Comparison of ENCODE assay signal across 2 cellular contexts in the genomic region with DNA sequence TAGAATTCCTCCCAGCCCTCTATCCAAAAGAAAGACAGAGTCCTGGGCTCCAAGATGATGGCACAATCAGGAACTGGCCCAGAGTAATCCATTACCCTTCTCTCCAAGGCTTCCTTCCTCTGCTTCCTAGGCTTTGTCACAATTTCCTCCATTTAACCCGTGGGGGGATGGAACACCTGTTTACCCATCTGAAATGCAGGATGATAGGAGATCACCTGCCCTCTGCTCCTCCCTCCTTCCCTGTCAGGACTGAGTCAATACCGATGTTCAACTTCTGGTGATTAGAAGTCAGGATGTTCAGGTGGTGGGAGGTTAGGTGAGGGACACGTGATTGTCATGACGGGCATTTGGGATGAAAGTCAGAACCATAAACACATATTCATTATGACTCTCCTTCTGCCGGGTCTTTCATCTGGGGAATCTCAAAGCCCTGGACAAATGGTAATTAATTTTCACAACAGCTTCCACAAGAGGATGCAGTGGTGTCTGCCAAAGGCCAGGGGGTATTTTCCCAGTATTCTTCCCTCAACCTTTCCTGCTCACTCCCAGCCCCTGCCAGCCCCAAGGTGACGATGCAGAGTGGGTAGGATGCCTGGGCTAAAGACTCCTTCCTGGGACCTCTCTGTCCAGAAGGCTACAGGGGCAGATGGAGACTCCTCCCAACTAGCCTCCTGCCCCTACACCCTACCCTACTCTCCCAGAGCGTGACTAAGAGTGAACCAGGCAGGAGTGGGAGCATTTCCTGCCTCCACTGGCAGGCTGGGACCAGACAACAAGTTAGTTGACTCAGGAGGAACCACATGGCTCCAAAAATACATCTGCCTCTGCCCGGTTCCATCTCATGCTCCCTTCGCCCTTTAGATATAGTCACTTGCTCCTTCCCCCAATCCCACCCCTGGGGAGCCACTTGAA.
TF ChIP-seq lines count a peak whose summit lies in the region.

No MANE protein-coding gene starts in this region.

TF ChIP-seq in IMR-90, 13 proteins besides CTCF, POLR2A, EP300 and RAD21:
- TF ChIP-seq, protein P1, sequence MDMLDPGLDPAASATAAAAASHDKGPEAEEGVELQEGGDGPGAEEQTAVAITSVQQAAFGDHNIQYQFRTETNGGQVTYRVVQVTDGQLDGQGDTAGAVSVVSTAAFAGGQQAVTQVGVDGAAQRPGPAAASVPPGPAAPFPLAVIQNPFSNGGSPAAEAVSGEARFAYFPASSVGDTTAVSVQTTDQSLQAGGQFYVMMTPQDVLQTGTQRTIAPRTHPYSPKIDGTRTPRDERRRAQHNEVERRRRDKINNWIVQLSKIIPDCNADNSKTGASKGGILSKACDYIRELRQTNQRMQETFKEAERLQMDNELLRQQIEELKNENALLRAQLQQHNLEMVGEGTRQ (IDR thresholded peaks at IDR 0.05; ENCODE audit: low read depth, low read length), result peak; percentile 4; the same call in 1 of the 2 replicates
- peak; percentile 22; the same call in 1 of the 2 replicates for TF ChIP-seq MAZ (IDR thresholded peaks at IDR 0.05; ENCODE audit: borderline replicate concordance, low read depth, low read length)
- TF ChIP-seq MXI1 (IDR thresholded peaks at IDR 0.05; ENCODE audit: borderline replicate concordance, low read depth, low read length), result no peak
- TF ChIP-seq FOS (IDR thresholded peaks at IDR 0.05; ENCODE audit: low read depth, low read length), result 0 out of 2 replicates have a peak, but pooled peaks have one; percentile 40
- TF ChIP-seq SMC3 (IDR thresholded peaks at IDR 0.05; ENCODE audit: low read depth, low read length), result no peak
- TF ChIP-seq CHD1 (IDR thresholded peaks at IDR 0.05; ENCODE audit: low read depth, low read length), result no peak
- no peak for TF ChIP-seq RCOR1 (IDR thresholded peaks at IDR 0.05; ENCODE audit: insufficient replicate concordance, low read length)
- TF ChIP-seq MAFK (IDR thresholded peaks at IDR 0.05; ENCODE audit: low read depth, low read length), result no peak

TF ChIP-seq in GM12891, 5 proteins besides CTCF, POLR2A, EP300 and RAD21:
- TF ChIP-seq SPI1 (IDR thresholded peaks at IDR 0.05; ENCODE audit: low read depth, low read length), result no peak
- TF ChIP-seq POU2F2 (IDR thresholded peaks at IDR 0.05; ENCODE audit: low read depth, low read length), result no peak
- no peak for TF ChIP-seq TAF1 (IDR thresholded peaks at IDR 0.05; ENCODE audit: low read depth, low read length)
- no peak for TF ChIP-seq PAX5 (IDR thresholded peaks at IDR 0.05; ENCODE audit: insufficient read depth, low read length, severe bottlenecking)
- TF ChIP-seq POLR2AphosphoS5 (IDR thresholded peaks at IDR 0.05; ENCODE audit: low read depth, low read length), result no peak
